21 cellular contexts compared by ENCODE assay signal in genomic region chr16:79721186-79721745, GRCh38.
"Had no signal": no experiment of that assay in that cellular context is flagged by ENCODE, and none has a peak within 500 bp of the region (broad histone marks: within the 10 kb centered on the region; RNA-seq: fewer than 3 reads in every experiment).

No MANE protein-coding gene starts in this region.

- FAIRE-seq: keratinocyte, urothelium cell line had no signal

- H3K36me3 Mint-ChIP-seq: activated naive CD8-positive, alpha-beta T cell treated with anti-CD3 and anti-CD28 coated beads for 36 hours had no signal

- ATAC-seq: activated CD8-positive, alpha-beta T cell treated with anti-CD3 and anti-CD28 coated beads, Interleukin-2, amount 10 ng/mL, durations not matched to agents 7 days and 5 days; activated T-cell treated with anti-CD3 and anti-CD28 coated beads, Interleukin-2, amount 50 U/mL, for 72 hours; left ventricle myocardium superior; stimulated activated naive CD8-positive, alpha-beta T cell treated with anti-CD3 and anti-CD28 coated beads, Interleukin-15, amount 100 ng/mL, for 72 hours had no signal

- H3K9me3 ChIP-seq: breast epithelium had no signal

- H3K27me3 ChIP-seq: breast epithelium had no signal

- H3K27ac Mint-ChIP-seq: activated CD4-positive, alpha-beta T cell treated with anti-CD3 and anti-CD28 coated beads, Interleukin-2, amount 10 ng/mL, durations not matched to agents 24 days and 14 days; activated CD8-positive, alpha-beta T cell treated with anti-CD3 and anti-CD28 coated beads, Interleukin-2, amount 10 ng/mL, durations not matched to agents 7 days and 5 days; activated naive CD8-positive, alpha-beta T cell treated with anti-CD3 and anti-CD28 coated beads for 36 hours; activated T-cell treated with anti-CD3 and anti-CD28 coated beads, Interleukin-2, amount 50 U/mL, for 72 hours; nephron progenitor cell; stimulated activated naive CD8-positive, alpha-beta T cell treated with anti-CD3 and anti-CD28 coated beads, Interleukin-15, amount 100 ng/mL, for 72 hours; T-helper 1 cell treated with Interleukin-12 subunit alpha and Interleukin-12 subunit beta and Interleukin-4 antibody, amounts not matched to agents 30 μg/mL and 1 μg/mL, for 36 hours had no signal

- H3K36me3 ChIP-seq: breast epithelium had no signal

- H3K4me3 Mint-ChIP-seq: activated CD4-positive, alpha-beta T cell treated with anti-CD3 and anti-CD28 coated beads, Interleukin-2, amount 10 ng/mL, durations not matched to agents 24 days and 14 days; activated CD8-positive, alpha-beta T cell treated with anti-CD3 and anti-CD28 coated beads, Interleukin-2, amount 10 ng/mL, durations not matched to agents 7 days and 5 days; activated naive CD8-positive, alpha-beta T cell treated with anti-CD3 and anti-CD28 coated beads for 36 hours; activated T-cell treated with anti-CD3 and anti-CD28 coated beads, Interleukin-2, amount 50 U/mL, for 72 hours; nephron progenitor cell; stimulated activated naive CD8-positive, alpha-beta T cell treated with anti-CD3 and anti-CD28 coated beads, Interleukin-15, amount 100 ng/mL, for 72 hours; T-helper 1 cell treated with Interleukin-12 subunit alpha and Interleukin-12 subunit beta and Interleukin-4 antibody, amounts not matched to agents 30 μg/mL and 1 μg/mL, for 36 hours had no signal

- H3K4me1 ChIP-seq: breast epithelium had no signal

- DNase-seq: activated CD4-positive, alpha-beta T cell treated with anti-CD3 and anti-CD28 coated beads, Interleukin-2, amount 10 ng/mL, durations not matched to agents 24 days and 14 days; activated CD8-positive, alpha-beta memory T cell treated with anti-CD3 and anti-CD28 coated beads, Interleukin-2, amount 50 U/mL, for 4 hours; activated CD8-positive, alpha-beta T cell treated with anti-CD3 and anti-CD28 coated beads, Interleukin-2, amount 10 ng/mL, durations not matched to agents 7 days and 5 days; activated gamma-delta T cell; activated naive CD8-positive, alpha-beta T cell treated with anti-CD3 and anti-CD28 coated beads for 36 hours; activated T-cell treated with anti-CD3 and anti-CD28 coated beads, Interleukin-2, amount 50 U/mL, for 72 hours; anterior cingulate cortex; cerebellar nuclear complex; dermis blood vessel endothelial cell; left ventricle myocardium superior; mesenchymal stem cell; nephron progenitor cell; occipital lobe; SHP77 treated with DMSO at 0.1 percent for 48 hours; stimulated activated CD4-positive, alpha-beta T cell treated with anti-CD3 and anti-CD28 coated beads, Interleukin-4, amount 100 ng/mL, for 4 hours; stimulated activated CD8-positive, alpha-beta memory T cell treated with anti-CD3 and anti-CD28 coated beads, Interleukin-4, amount 100 ng/mL, for 48 hours; stimulated activated naive CD8-positive, alpha-beta T cell treated with anti-CD3 and anti-CD28 coated beads, Interleukin-15, amount 100 ng/mL, for 72 hours had no signal

- H3K4me3 ChIP-seq: breast epithelium had no signal

- H3K4me1 Mint-ChIP-seq: activated naive CD8-positive, alpha-beta T cell treated with anti-CD3 and anti-CD28 coated beads for 36 hours; stimulated activated naive CD8-positive, alpha-beta T cell treated with anti-CD3 and anti-CD28 coated beads, Interleukin-15, amount 100 ng/mL, for 72 hours had no signal
